1 cellular context compared by ENCODE assay signal in the genomic region with DNA sequence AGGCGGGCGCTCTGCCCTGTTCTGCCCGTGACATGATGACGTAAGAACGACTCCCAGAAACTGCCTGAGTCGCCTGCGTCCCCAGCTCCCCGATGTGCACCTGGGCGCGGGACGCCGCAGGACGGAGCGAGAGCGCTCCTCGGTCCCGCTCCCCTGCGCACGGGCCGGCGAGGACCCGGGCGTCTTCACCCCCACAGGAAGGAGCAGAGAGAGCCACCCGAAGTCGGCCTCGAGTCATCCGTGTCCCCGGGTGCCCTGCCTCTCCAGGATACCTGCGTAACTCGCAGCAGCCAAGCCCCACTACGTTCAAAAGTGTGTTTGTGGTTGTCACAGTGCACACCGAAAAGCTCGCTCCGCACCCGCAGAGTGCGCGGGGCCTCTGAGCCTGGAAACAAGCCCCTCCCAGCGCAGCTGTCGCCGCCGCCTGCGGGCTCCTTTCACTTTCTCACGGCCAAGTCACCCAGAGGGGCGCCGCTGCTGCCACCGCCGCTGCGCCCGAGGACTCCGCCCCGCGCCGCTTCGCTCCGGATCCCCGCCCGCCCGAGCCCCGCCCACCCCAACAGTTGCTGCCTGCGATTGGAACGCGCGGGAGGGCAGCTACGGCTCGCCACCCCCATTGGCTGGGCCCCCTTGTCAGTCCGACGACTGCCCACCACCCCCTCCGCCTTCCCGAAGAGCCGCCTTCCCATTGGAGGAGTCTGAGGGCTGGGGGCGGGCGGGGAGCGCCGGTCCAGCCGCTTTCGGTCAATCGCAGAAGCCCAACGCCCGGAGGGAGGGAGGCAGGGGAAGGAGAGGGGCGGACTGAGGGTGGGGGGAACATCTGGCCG.
TF ChIP-seq lines count a peak whose summit lies in the region.

No MANE protein-coding gene starts in this region.

TF ChIP-seq in HepG2, 621 proteins besides CTCF, POLR2A, EP300 and RAD21 (continued from another document and continues in another):
- TF ChIP-seq TEF (CRISPR knock-in tag; IDR thresholded peaks at IDR 0.05) (no peak), PAX8 (CRISPR knock-in tag; IDR thresholded peaks at IDR 0.05; ENCODE audit: borderline replicate concordance) (no peak), ZNF30 (CRISPR knock-in tag; IDR thresholded peaks at IDR 0.05) (no peak), FOXP4 (CRISPR knock-in tag; IDR thresholded peaks at IDR 0.05) (no peak), KDM4B (CRISPR knock-in tag; IDR thresholded peaks at IDR 0.05) (no peak), ZNF670 (CRISPR knock-in tag; IDR thresholded peaks at IDR 0.05; ENCODE audit: borderline replicate concordance) (no peak), ZNF138 (CRISPR knock-in tag; IDR thresholded peaks at IDR 0.05; ENCODE audit: low read depth) (no peak), ZBTB46 (CRISPR knock-in tag; IDR thresholded peaks at IDR 0.05; ENCODE audit: borderline replicate concordance) (no peak), CHD2 (IDR thresholded peaks at IDR 0.05; ENCODE audit: low read depth, low read length) (no peak; the same call in 1 of the 2 replicates), MAFK (conservative IDR thresholded peaks at IDR 0.05 in 1 of 2, IDR thresholded peaks at IDR 0.05 in 1 of 2; ENCODE audit: low read length in 2 of 2) (no peak), HCFC1 (IDR thresholded peaks at IDR 0.05; ENCODE audit: low read depth, low read length) (no peak), HOXA5 (CRISPR knock-in tag; IDR thresholded peaks at IDR 0.05) (no peak; the same call in 1 of the 2 replicates), ZNF512 (CRISPR knock-in tag; IDR thresholded peaks at IDR 0.05) (no peak), MAX (IDR thresholded peaks at IDR 0.05) (peak; percentile 15), HOXA3 (CRISPR knock-in tag; IDR thresholded peaks at IDR 0.05) (peak; percentile 51), PCBP2 (optimal IDR thresholded peaks at IDR 0.05; ENCODE audit: low read depth, low read length, poor library complexity, severe bottlenecking) (no peak), ZFP36L1 (CRISPR knock-in tag; IDR thresholded peaks at IDR 0.05) (no peak), HDAC1 (CRISPR knock-in tag; IDR thresholded peaks at IDR 0.05) (peak; percentile 58; the same call in 1 of the 2 replicates), PRMT3 (CRISPR knock-in tag; IDR thresholded peaks at IDR 0.05; ENCODE audit: borderline replicate concordance, low read depth) (no peak), ZNF143 (CRISPR knock-in tag; IDR thresholded peaks at IDR 0.05) (no peak), ZNF124 (CRISPR knock-in tag; IDR thresholded peaks at IDR 0.05) (peak; percentile 55; the same call in 1 of the 2 replicates)
- TF ChIP-seq, protein P1, sequence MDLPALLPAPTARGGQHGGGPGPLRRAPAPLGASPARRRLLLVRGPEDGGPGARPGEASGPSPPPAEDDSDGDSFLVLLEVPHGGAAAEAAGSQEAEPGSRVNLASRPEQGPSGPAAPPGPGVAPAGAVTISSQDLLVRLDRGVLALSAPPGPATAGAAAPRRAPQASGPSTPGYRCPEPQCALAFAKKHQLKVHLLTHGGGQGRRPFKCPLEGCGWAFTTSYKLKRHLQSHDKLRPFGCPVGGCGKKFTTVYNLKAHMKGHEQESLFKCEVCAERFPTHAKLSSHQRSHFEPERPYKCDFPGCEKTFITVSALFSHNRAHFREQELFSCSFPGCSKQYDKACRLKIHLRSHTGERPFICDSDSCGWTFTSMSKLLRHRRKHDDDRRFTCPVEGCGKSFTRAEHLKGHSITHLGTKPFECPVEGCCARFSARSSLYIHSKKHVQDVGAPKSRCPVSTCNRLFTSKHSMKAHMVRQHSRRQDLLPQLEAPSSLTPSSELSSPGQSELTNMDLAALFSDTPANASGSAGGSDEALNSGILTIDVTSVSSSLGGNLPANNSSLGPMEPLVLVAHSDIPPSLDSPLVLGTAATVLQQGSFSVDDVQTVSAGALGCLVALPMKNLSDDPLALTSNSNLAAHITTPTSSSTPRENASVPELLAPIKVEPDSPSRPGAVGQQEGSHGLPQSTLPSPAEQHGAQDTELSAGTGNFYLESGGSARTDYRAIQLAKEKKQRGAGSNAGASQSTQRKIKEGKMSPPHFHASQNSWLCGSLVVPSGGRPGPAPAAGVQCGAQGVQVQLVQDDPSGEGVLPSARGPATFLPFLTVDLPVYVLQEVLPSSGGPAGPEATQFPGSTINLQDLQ (CRISPR knock-in tag; IDR thresholded peaks at IDR 0.05) = no peak
- TF ChIP-seq, protein P2, sequence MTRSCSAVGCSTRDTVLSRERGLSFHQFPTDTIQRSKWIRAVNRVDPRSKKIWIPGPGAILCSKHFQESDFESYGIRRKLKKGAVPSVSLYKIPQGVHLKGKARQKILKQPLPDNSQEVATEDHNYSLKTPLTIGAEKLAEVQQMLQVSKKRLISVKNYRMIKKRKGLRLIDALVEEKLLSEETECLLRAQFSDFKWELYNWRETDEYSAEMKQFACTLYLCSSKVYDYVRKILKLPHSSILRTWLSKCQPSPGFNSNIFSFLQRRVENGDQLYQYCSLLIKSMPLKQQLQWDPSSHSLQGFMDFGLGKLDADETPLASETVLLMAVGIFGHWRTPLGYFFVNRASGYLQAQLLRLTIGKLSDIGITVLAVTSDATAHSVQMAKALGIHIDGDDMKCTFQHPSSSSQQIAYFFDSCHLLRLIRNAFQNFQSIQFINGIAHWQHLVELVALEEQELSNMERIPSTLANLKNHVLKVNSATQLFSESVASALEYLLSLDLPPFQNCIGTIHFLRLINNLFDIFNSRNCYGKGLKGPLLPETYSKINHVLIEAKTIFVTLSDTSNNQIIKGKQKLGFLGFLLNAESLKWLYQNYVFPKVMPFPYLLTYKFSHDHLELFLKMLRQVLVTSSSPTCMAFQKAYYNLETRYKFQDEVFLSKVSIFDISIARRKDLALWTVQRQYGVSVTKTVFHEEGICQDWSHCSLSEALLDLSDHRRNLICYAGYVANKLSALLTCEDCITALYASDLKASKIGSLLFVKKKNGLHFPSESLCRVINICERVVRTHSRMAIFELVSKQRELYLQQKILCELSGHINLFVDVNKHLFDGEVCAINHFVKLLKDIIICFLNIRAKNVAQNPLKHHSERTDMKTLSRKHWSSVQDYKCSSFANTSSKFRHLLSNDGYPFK (CRISPR knock-in tag; IDR thresholded peaks at IDR 0.05; ENCODE audit: borderline replicate concordance) = no peak
- TF ChIP-seq, protein P3, sequence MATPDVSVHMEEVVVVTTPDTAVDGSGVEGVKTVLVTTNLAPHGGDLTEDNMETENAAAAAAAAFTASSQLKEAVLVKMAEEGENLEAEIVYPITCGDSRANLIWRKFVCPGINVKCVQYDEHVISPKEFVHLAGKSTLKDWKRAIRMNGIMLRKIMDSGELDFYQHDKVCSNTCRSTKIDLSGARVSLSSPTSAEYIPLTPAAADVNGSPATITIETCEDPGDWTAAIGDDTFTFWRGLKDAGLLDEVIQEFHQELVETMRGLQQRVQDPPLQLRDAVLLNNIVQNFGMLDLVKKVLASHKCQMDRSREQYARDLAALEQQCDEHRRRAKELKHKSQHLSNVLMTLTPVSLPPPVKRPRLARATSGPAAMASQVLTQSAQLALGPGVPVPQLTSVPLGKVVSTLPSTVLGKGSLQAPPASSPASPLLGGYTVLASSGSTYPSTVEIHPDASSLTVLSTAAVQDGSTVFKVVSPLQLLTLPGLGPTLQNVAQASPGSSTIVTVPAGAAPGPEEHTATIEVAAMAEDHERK (CRISPR knock-in tag; IDR thresholded peaks at IDR 0.05; ENCODE audit: low read depth) = peak; percentile 47; the same call in 1 of the 2 replicates
- TF ChIP-seq, protein P4, sequence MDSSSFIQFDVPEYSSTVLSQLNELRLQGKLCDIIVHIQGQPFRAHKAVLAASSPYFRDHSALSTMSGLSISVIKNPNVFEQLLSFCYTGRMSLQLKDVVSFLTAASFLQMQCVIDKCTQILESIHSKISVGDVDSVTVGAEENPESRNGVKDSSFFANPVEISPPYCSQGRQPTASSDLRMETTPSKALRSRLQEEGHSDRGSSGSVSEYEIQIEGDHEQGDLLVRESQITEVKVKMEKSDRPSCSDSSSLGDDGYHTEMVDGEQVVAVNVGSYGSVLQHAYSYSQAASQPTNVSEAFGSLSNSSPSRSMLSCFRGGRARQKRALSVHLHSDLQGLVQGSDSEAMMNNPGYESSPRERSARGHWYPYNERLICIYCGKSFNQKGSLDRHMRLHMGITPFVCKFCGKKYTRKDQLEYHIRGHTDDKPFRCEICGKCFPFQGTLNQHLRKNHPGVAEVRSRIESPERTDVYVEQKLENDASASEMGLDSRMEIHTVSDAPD (CRISPR knock-in tag; IDR thresholded peaks at IDR 0.05) = peak; percentile 64; the same call in 1 of the 2 replicates
- TF ChIP-seq, protein P5, sequence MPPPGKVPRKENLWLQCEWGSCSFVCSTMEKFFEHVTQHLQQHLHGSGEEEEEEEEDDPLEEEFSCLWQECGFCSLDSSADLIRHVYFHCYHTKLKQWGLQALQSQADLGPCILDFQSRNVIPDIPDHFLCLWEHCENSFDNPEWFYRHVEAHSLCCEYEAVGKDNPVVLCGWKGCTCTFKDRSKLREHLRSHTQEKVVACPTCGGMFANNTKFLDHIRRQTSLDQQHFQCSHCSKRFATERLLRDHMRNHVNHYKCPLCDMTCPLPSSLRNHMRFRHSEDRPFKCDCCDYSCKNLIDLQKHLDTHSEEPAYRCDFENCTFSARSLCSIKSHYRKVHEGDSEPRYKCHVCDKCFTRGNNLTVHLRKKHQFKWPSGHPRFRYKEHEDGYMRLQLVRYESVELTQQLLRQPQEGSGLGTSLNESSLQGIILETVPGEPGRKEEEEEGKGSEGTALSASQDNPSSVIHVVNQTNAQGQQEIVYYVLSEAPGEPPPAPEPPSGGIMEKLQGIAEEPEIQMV (CRISPR knock-in tag; IDR thresholded peaks at IDR 0.05; ENCODE audit: low read depth) = no peak
- TF ChIP-seq, protein P6, sequence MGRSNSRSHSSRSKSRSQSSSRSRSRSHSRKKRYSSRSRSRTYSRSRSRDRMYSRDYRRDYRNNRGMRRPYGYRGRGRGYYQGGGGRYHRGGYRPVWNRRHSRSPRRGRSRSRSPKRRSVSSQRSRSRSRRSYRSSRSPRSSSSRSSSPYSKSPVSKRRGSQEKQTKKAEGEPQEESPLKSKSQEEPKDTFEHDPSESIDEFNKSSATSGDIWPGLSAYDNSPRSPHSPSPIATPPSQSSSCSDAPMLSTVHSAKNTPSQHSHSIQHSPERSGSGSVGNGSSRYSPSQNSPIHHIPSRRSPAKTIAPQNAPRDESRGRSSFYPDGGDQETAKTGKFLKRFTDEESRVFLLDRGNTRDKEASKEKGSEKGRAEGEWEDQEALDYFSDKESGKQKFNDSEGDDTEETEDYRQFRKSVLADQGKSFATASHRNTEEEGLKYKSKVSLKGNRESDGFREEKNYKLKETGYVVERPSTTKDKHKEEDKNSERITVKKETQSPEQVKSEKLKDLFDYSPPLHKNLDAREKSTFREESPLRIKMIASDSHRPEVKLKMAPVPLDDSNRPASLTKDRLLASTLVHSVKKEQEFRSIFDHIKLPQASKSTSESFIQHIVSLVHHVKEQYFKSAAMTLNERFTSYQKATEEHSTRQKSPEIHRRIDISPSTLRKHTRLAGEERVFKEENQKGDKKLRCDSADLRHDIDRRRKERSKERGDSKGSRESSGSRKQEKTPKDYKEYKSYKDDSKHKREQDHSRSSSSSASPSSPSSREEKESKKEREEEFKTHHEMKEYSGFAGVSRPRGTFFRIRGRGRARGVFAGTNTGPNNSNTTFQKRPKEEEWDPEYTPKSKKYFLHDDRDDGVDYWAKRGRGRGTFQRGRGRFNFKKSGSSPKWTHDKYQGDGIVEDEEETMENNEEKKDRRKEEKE (IDR thresholded peaks at IDR 0.05) = no peak
